In the genomic region with DNA sequence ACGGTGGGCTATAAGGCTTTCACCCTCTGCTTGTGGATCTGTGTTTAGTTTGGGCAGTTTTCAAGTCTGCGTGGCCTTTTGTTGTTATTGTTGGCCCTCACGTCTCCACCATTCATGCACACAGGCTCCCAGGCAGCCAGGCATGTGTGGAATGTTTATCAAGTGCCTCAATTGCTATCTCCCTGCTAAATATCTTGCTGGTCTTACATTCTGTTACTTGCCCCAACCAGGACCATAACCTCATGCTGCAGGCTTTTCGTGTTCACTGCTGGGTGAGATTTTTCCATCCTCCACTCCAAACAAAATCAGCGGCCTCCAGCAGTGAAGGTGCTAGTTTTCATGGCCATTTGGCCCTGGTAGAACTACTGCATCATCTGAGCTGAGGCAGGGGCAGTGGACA, we compare ENCODE assay signal across 1 cellular context.
TF ChIP-seq lines count a peak whose summit lies in the region.

No MANE protein-coding gene starts in this region.

TF ChIP-seq in GM23338, 12 proteins besides CTCF, POLR2A, EP300 and RAD21 (continued from another document):
- TF ChIP-seq, protein P1, sequence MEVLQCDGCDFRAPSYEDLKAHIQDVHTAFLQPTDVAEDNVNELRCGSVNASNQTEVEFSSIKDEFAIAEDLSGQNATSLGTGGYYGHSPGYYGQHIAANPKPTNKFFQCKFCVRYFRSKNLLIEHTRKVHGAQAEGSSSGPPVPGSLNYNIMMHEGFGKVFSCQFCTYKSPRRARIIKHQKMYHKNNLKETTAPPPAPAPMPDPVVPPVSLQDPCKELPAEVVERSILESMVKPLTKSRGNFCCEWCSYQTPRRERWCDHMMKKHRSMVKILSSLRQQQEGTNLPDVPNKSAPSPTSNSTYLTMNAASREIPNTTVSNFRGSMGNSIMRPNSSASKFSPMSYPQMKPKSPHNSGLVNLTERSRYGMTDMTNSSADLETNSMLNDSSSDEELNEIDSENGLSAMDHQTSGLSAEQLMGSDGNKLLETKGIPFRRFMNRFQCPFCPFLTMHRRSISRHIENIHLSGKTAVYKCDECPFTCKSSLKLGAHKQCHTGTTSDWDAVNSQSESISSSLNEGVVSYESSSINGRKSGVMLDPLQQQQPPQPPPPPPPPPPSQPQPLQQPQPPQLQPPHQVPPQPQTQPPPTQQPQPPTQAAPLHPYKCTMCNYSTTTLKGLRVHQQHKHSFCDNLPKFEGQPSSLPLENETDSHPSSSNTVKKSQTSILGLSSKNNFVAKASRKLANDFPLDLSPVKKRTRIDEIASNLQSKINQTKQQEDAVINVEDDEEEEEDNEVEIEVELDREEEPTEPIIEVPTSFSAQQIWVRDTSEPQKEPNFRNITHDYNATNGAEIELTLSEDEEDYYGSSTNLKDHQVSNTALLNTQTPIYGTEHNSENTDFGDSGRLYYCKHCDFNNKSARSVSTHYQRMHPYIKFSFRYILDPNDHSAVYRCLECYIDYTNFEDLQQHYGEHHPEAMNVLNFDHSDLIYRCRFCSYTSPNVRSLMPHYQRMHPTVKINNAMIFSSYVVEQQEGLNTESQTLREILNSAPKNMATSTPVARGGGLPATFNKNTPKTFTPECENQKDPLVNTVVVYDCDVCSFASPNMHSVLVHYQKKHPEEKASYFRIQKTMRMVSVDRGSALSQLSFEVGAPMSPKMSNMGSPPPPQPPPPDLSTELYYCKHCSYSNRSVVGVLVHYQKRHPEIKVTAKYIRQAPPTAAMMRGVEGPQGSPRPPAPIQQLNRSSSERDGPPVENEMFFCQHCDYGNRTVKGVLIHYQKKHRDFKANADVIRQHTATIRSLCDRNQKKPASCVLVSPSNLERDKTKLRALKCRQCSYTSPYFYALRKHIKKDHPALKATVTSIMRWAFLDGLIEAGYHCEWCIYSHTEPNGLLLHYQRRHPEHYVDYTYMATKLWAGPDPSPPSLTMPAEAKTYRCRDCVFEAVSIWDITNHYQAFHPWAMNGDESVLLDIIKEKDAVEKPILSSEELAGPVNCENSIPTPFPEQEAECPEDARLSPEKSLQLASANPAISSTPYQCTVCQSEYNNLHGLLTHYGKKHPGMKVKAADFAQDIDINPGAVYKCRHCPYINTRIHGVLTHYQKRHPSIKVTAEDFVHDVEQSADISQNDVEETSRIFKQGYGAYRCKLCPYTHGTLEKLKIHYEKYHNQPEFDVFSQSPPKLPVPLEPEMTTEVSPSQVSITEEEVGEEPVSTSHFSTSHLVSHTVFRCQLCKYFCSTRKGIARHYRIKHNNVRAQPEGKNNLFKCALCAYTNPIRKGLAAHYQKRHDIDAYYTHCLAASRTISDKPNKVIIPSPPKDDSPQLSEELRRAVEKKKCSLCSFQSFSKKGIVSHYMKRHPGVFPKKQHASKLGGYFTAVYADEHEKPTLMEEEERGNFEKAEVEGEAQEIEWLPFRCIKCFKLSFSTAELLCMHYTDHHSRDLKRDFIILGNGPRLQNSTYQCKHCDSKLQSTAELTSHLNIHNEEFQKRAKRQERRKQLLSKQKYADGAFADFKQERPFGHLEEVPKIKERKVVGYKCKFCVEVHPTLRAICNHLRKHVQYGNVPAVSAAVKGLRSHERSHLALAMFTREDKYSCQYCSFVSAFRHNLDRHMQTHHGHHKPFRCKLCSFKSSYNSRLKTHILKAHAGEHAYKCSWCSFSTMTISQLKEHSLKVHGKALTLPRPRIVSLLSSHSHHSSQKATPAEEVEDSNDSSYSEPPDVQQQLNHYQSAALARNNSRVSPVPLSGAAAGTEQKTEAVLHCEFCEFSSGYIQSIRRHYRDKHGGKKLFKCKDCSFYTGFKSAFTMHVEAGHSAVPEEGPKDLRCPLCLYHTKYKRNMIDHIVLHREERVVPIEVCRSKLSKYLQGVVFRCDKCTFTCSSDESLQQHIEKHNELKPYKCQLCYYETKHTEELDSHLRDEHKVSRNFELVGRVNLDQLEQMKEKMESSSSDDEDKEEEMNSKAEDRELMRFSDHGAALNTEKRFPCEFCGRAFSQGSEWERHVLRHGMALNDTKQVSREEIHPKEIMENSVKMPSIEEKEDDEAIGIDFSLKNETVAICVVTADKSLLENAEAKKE (CRISPR knock-in tag; IDR thresholded peaks at IDR 0.05) = peak; percentile 77
- TF ChIP-seq CREB1 (CRISPR knock-in tag; IDR thresholded peaks at IDR 0.05; ENCODE audit: low read depth) = 0 out of 2 replicates have a peak, but pooled peaks have one; percentile 22
